19 cellular contexts compared by ENCODE assay signal in genomic region chr10:23198940-23199767, GRCh38. TPM values are rescaled to one million over a fixed set of nuclear protein-coding genes. Genes with fewer than 3 reads are reported as not detected.
DNase-seq lines count a peak whose midpoint lies in the region; ATAC-seq and TF ChIP-seq lines count a peak whose summit lies in the region.
"Had no signal": no experiment of that assay in that cellular context is flagged by ENCODE, and none has a peak within 500 bp of the region (broad histone marks: within the 10 kb centered on the region; RNA-seq: fewer than 3 reads in every experiment).

No MANE protein-coding gene starts in this region.

- H3K4me3 ChIP-seq in mammary epithelial cell (replicated peaks in 1 of 3; ENCODE audit: insufficient read depth in 1 of 3, low read depth in 2 of 3, low read length in 3 of 3) (no peak overlapping the region), upper lobe of right lung (no peak overlapping the region)
- H3K4me3 ChIP-seq: colonic mucosa, esophagus squamous epithelium, right atrium auricular region, thoracic aorta had no signal

- no peak for ATAC-seq in activated CD8-positive, alpha-beta memory T cell treated with anti-CD3 and anti-CD28 coated beads, Interleukin-2, amount 10 ng/mL, durations not matched to agents 7 days and 5 days
- no peak for ATAC-seq in upper lobe of right lung
- ATAC-seq: heart right ventricle; naive thymus-derived CD8-positive, alpha-beta T cell had no signal

- intact Hi-C loops in mammary epithelial cell (cut with micrococcal nuclease) (no loop called here), MCF 10A (cut with micrococcal nuclease) (no loop called here), upper lobe of right lung (cut with DNase I) (no loop called here)

- in situ Hi-C loops in mammary epithelial cell (cut with MboI; ENCODE audit: low sequenced_read_pairs in 2 of 2): no loop called here

- no peaks in the 10 kb centered on the region for H3K79me2 ChIP-seq in mammary epithelial cell (ENCODE audit: insufficient read depth, low read length)

- BruUV-seq in mammary epithelial cell (replicated peaks; lab: Mats Ljungman, UMichigan) (no TSS peak), MCF 10A (replicated peaks; lab: Mats Ljungman, UMichigan) (no TSS peak)

- no peaks in the 10 kb centered on the region for H3K36me3 ChIP-seq in mammary epithelial cell (ENCODE audit: insufficient read depth, low read length)
- H3K36me3 ChIP-seq in upper lobe of right lung: no peaks in the 10 kb centered on the region
- H3K36me3 ChIP-seq: colonic mucosa, esophagus squamous epithelium, heart right ventricle, right atrium auricular region, thoracic aorta had no signal

- 2% methylated on average over 45 of the region's 60 CpGs for WGBS in mammary epithelial cell (ENCODE audit: low coverage, missing lambda C conversion rate)

- H3K9me3 ChIP-seq in mammary epithelial cell (replicated peaks; ENCODE audit: insufficient read depth, low read length): no peaks in the 10 kb centered on the region
- no peaks in the 10 kb centered on the region for H3K9me3 ChIP-seq in upper lobe of right lung
- H3K9me3 ChIP-seq: colonic mucosa, esophagus squamous epithelium, heart right ventricle, right atrium auricular region, thoracic aorta had no signal

- dilution Hi-C loops in mammary epithelial cell (cut with HindIII; ENCODE audit: low sequenced_read_pairs): no loop called here

- TF ChIP-seq CTCF in mammary epithelial cell (conservative IDR thresholded peaks at IDR 0.05 in 1 of 2, IDR thresholded peaks at IDR 0.05 in 1 of 2; ENCODE audit: extremely low read depth in 1 of 2, insufficient read depth in 1 of 2, low read depth in 1 of 2, low read length in 2 of 2) (no peak), MCF 10A (IDR thresholded peaks at IDR 0.05; ENCODE audit: unreplicated experiment) (no peak), type B pancreatic cell (conservative IDR thresholded peaks at IDR 0.05) (no peak), upper lobe of right lung (IDR thresholded peaks at IDR 0.05) (no peak)

- no peaks in the 10 kb centered on the region for H3K4me1 ChIP-seq in mammary epithelial cell (ENCODE audit: insufficient read depth, low read length)
- H3K4me1 ChIP-seq in upper lobe of right lung: no peaks in the 10 kb centered on the region
- H3K4me1 ChIP-seq: colonic mucosa had no signal

- H3K27me3 Mint-ChIP-seq in MCF 10A (ENCODE audit: insufficient read depth, unreplicated experiment): peaks cover 61% of the 10 kb centered on the region
- peaks cover 95% of the 10 kb centered on the region for H3K27me3 Mint-ChIP-seq in type B pancreatic cell
- peaks cover 90% of the 10 kb centered on the region for H3K27me3 Mint-ChIP-seq in activated CD8-positive, alpha-beta memory T cell treated with anti-CD3 and anti-CD28 coated beads, Interleukin-2, amount 10 ng/mL, durations not matched to agents 7 days and 5 days

- H3K9me3 Mint-ChIP-seq in MCF 10A (ENCODE audit: unreplicated experiment): no peaks in the 10 kb centered on the region
- H3K9me3 Mint-ChIP-seq in type B pancreatic cell: no peaks in the 10 kb centered on the region
- no peaks in the 10 kb centered on the region for H3K9me3 Mint-ChIP-seq in activated CD8-positive, alpha-beta memory T cell treated with anti-CD3 and anti-CD28 coated beads, Interleukin-2, amount 10 ng/mL, durations not matched to agents 7 days and 5 days (ENCODE audit: low read depth)
- H3K9me3 Mint-ChIP-seq: activated CD4-positive, alpha-beta memory T cell treated with anti-CD3 and anti-CD28 coated beads for 36 hours had no signal

- CTCF ChIA-PET in mammary epithelial cell (lab: Charles Lee; ENCODE audit: low non-redundant PET): no interaction called here
- CTCF ChIA-PET in MCF 10A (lab: Yijun Ruan, JAX): no interaction called here
- CTCF ChIA-PET in activated CD8-positive, alpha-beta memory T cell treated with anti-CD3 and anti-CD28 coated beads, Interleukin-2, amount 10 ng/mL, durations not matched to agents 7 days and 5 days (lab: Charles Lee): no interaction called here

- DNase-seq in mammary epithelial cell: peak; percentile 26
- DNase-seq in MCF 10A (ENCODE audit: unreplicated experiment): no peak
- DNase-seq in astrocyte of the hippocampus (ENCODE audit: low read depth, low spot score): peak; percentile 41
- DNase-seq in iPS-NIHi11 (ENCODE audit: low spot score): peak; percentile 81
- no peak for DNase-seq in type B pancreatic cell (ENCODE audit: extremely low spot score, unreplicated experiment)
- no peak for DNase-seq in activated CD8-positive, alpha-beta memory T cell treated with anti-CD3 and anti-CD28 coated beads, Interleukin-2, amount 10 ng/mL, durations not matched to agents 7 days and 5 days
- DNase-seq in upper lobe of right lung: no peak
- DNase-seq in stimulated activated CD4-positive, alpha-beta T cell treated with anti-CD3 and anti-CD28 coated beads, Interleukin-2, amount 100 ng/mL, for 24 hours: no peak
- DNase-seq: activated CD4-positive, alpha-beta memory T cell treated with anti-CD3 and anti-CD28 coated beads for 36 hours; activated effector memory CD4-positive, alpha-beta T cell treated with anti-CD3 and anti-CD28 coated beads, Interleukin-2, amount 50 U/mL, for 16 hours; anterior cingulate cortex; CD8-positive, alpha-beta memory T cell; colonic mucosa; esophagus squamous epithelium; heart right ventricle; naive thymus-derived CD8-positive, alpha-beta T cell had no signal

- no peak overlapping the region for H3K27ac Mint-ChIP-seq in MCF 10A (ENCODE audit: low read depth, unreplicated experiment)
- H3K27ac Mint-ChIP-seq in type B pancreatic cell: no peak overlapping the region
- H3K27ac Mint-ChIP-seq in activated CD8-positive, alpha-beta memory T cell treated with anti-CD3 and anti-CD28 coated beads, Interleukin-2, amount 10 ng/mL, durations not matched to agents 7 days and 5 days: no peak overlapping the region
- H3K27ac Mint-ChIP-seq: activated CD4-positive, alpha-beta memory T cell treated with anti-CD3 and anti-CD28 coated beads for 36 hours; CD8-positive, alpha-beta memory T cell had no signal

- H3K27me3 ChIP-seq in mammary epithelial cell (ENCODE audit: insufficient read depth, low read length) (peaks cover 56% of the 10 kb centered on the region), upper lobe of right lung (peaks cover 82% of the 10 kb centered on the region)

- H3K36me3 Mint-ChIP-seq in MCF 10A (ENCODE audit: insufficient read depth, unreplicated experiment): no peaks in the 10 kb centered on the region
- no peaks in the 10 kb centered on the region for H3K36me3 Mint-ChIP-seq in type B pancreatic cell
- H3K36me3 Mint-ChIP-seq in activated CD8-positive, alpha-beta memory T cell treated with anti-CD3 and anti-CD28 coated beads, Interleukin-2, amount 10 ng/mL, durations not matched to agents 7 days and 5 days: no peaks in the 10 kb centered on the region
- H3K36me3 Mint-ChIP-seq: activated CD4-positive, alpha-beta memory T cell treated with anti-CD3 and anti-CD28 coated beads for 36 hours; CD8-positive, alpha-beta memory T cell; naive thymus-derived CD8-positive, alpha-beta T cell had no signal

- H4K20me1 ChIP-seq in mammary epithelial cell (ENCODE audit: insufficient read depth, low read length): no peaks in the 10 kb centered on the region

- POLR2A ChIA-PET in MCF 10A (lab: Yijun Ruan, JAX): no interaction called here

- no peak overlapping the region for H3K27ac ChIP-seq in mammary epithelial cell (ENCODE audit: insufficient read depth, low read depth, low read length)
- no peak overlapping the region for H3K27ac ChIP-seq in upper lobe of right lung
- H3K27ac ChIP-seq: colonic mucosa, esophagus squamous epithelium, heart right ventricle, right atrium auricular region, thoracic aorta had no signal

- H3K4me1 Mint-ChIP-seq in MCF 10A (ENCODE audit: insufficient read depth, unreplicated experiment) (no peaks in the 10 kb centered on the region), type B pancreatic cell (ENCODE audit: unreplicated experiment) (no peaks in the 10 kb centered on the region)
- H3K4me1 Mint-ChIP-seq in activated CD8-positive, alpha-beta memory T cell treated with anti-CD3 and anti-CD28 coated beads, Interleukin-2, amount 10 ng/mL, durations not matched to agents 7 days and 5 days: no peaks in the 10 kb centered on the region

- no peak overlapping the region for H3K9ac ChIP-seq in mammary epithelial cell (ENCODE audit: insufficient read depth, low read length)

- no peak overlapping the region for H3K4me2 ChIP-seq in mammary epithelial cell (ENCODE audit: insufficient read depth, low read depth, low read length)

- no peak overlapping the region for H2AFZ ChIP-seq in mammary epithelial cell (ENCODE audit: low read depth, low read length)

- no peak overlapping the region for H3K4me3 Mint-ChIP-seq in MCF 10A (ENCODE audit: unreplicated experiment)
- peak overlapping the region; percentile 22 for H3K4me3 Mint-ChIP-seq in type B pancreatic cell
- H3K4me3 Mint-ChIP-seq in activated CD8-positive, alpha-beta memory T cell treated with anti-CD3 and anti-CD28 coated beads, Interleukin-2, amount 10 ng/mL, durations not matched to agents 7 days and 5 days: no peak overlapping the region
- H3K4me3 Mint-ChIP-seq: activated CD4-positive, alpha-beta memory T cell treated with anti-CD3 and anti-CD28 coated beads for 36 hours; naive thymus-derived CD8-positive, alpha-beta T cell had no signal

RNA-seq across cellular contexts. Expression of gene PTF1A, which starts 7.0 kb away (rescaled TPM):
- total RNA-seq in mammary epithelial cell: not detected
- not detected for polyA plus RNA-seq in mammary epithelial cell
- not detected for polyA minus RNA-seq in mammary epithelial cell
- total RNA-seq in MCF 10A (2022): not detected in 2 replicates
- 0.51 and 1.4 TPM in 2 replicates for total RNA-seq in type B pancreatic cell (ENCODE audit: low replicate concordance)
- total RNA-seq in activated CD8-positive, alpha-beta memory T cell treated with anti-CD3 and anti-CD28 coated beads, Interleukin-2, amount 10 ng/mL, durations not matched to agents 7 days and 5 days: not detected
- total RNA-seq in upper lobe of right lung: not detected
- total RNA-seq: activated CD4-positive, alpha-beta memory T cell treated with anti-CD3 and anti-CD28 coated beads for 36 hours; CD8-positive, alpha-beta memory T cell; colonic mucosa; esophagus squamous epithelium; heart right ventricle; liver; naive thymus-derived CD8-positive, alpha-beta T cell; right atrium auricular region; thoracic aorta had no signal
- polyA plus RNA-seq: CD8-positive, alpha-beta memory T cell; heart right ventricle; liver; naive thymus-derived CD8-positive, alpha-beta T cell had no signal

Comparison
In these comparisons a context has a peak if more than half of its experiments do, and no peak if none do; other contexts are left out.
1. DNase-seq: peak in mammary epithelial cell (single experiment), astrocyte of the hippocampus (single experiment) and iPS-NIHi11 (single experiment); none in MCF 10A (single experiment), type B pancreatic cell (single experiment), activated CD8-positive, alpha-beta memory T cell treated with anti-CD3 and anti-CD28 coated beads, Interleukin-2, amount 10 ng/mL, durations not matched to agents 7 days and 5 days (single experiment), upper lobe of right lung (single experiment) and stimulated activated CD4-positive, alpha-beta T cell treated with anti-CD3 and anti-CD28 coated beads, Interleukin-2, amount 100 ng/mL, for 24 hours (0 of 2).